Comparison of ENCODE assay signal across 1 cellular context in genomic region chr7:81210092-81211064, GRCh38.
A peak's percentile ranks its signal among the peaks of the same experiment; 100 is the strongest.
TF ChIP-seq lines count a peak whose summit lies in the region.

No MANE protein-coding gene starts in this region.

TF ChIP-seq in A549, 52 proteins besides CTCF, POLR2A, EP300 and RAD21 (continued from another document):
- TF ChIP-seq CEBPB (IDR thresholded peaks at IDR 0.05) (0 out of 4 replicates have a peak, but pooled peaks of 1 of the 2 experiments have one; percentile 10), ZFP36 (IDR thresholded peaks at IDR 0.05; ENCODE audit: borderline replicate concordance, partially characterized antibody) (no peak), FOSB (CRISPR knock-in tag; IDR thresholded peaks at IDR 0.05) (no peak), JUN (IDR thresholded peaks at IDR 0.05) (no peak)
